ENCODE assay signal across 8 cellular contexts in the genomic region with DNA sequence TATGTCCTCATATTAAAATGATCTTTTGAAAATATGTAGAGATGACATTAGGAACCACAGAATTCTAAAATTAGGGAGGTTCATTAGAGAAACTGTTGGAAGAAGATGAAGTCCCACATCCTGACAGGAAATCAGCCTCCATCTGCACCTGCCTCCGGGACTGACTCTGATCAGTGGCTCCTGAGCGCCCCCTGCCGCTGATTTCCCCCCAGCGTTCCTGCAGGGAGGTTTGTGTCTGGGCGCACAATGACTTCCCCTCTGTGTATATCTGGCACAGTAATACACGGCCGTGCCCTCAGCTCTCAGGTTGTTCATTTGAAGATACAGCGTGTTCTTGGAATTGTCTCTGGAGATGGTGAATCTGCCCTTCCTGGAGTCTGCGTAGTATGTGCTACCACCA.
DNase-seq lines count a peak whose midpoint lies in the region; ATAC-seq and TF ChIP-seq lines count a peak whose summit lies in the region.
"Not testable (repeated sequence)": the region's sequence is repeated elsewhere in the genome, so short reads cannot be mapped to it uniquely, and the experiment has no call there.

No MANE protein-coding gene starts in this region.

- not testable (repeated sequence) for TF ChIP-seq POLR2A in Peyer's patch (IDR thresholded peaks at IDR 0.05); testis (IDR thresholded peaks at IDR 0.05)

- not testable (repeated sequence) for H3K9ac ChIP-seq in KMS-11

- DNase-seq in GM06990 (ENCODE audit: extremely low read depth, insufficient read length); central memory CD8-positive, alpha-beta T cell (ENCODE audit: low spot score in 2 of 2): not testable (repeated sequence)
- DNase-seq in Peyer's patch: peak in 2 of 3 donors; percentile 20 to 59
- peak; percentile 64 to 72 for DNase-seq in activated CD4-positive, alpha-beta T cell treated with anti-CD3 and anti-CD28 coated beads, Interleukin-2, amount 50 U/mL, for 48 hours
- peak; percentile 30 for DNase-seq in activated T-helper 1 cell treated with Interleukin-2 at 50 U/mL for 16 hours (ENCODE audit: low read depth)
- peak; percentile 30 to 34 for DNase-seq in stimulated activated CD4-positive, alpha-beta T cell treated with anti-CD3 and anti-CD28 coated beads, Interleukin-1b, Interleukin-23, amount 100 ng/mL, for 4 hours (ENCODE audit: low read depth in 2 of 2)
- DNase-seq in testis: peak; percentile 23

- intact Hi-C loops in testis (cut with DNase I; ENCODE audit: low total_unique reads): not testable (repeated sequence)

- not testable (repeated sequence) for H3K4me1 Mint-ChIP-seq in central memory CD8-positive, alpha-beta T cell

- not testable (repeated sequence) for H3K27ac ChIP-seq in KMS-11, Peyer's patch, testis

- WGBS in testis, 2 donors: 46 to 50% methylated on average over 2 to 9 of the region's 9 CpGs

- H3K27me3 ChIP-seq in GM06990 (replicated peaks; ENCODE audit: control insufficient read depth, insufficient read depth, low read length); KMS-11 (ENCODE audit: insufficient read depth, low read depth); Peyer's patch; testis: not testable (repeated sequence)

- not testable (repeated sequence) for H3K4me1 ChIP-seq in KMS-11 (ENCODE audit: low read depth, poor library complexity, severe bottlenecking); Peyer's patch; testis

- not testable (repeated sequence) for H3K4me2 ChIP-seq in KMS-11

- H3K9me3 Mint-ChIP-seq in central memory CD8-positive, alpha-beta T cell: not testable (repeated sequence)

- not testable (repeated sequence) for H4K20me1 ChIP-seq in KMS-11 (ENCODE audit: insufficient read depth)

- not testable (repeated sequence) for H3K4me3 Mint-ChIP-seq in central memory CD8-positive, alpha-beta T cell

- not testable (repeated sequence) for H3K36me3 ChIP-seq in GM06990 (ENCODE audit: control insufficient read depth, insufficient read depth, low read length); KMS-11 (ENCODE audit: insufficient read depth); Peyer's patch; testis (ENCODE audit: low read depth, missing control alignments)

- not testable (repeated sequence) for H3K9me3 ChIP-seq in Peyer's patch, testis

- not testable (repeated sequence) for H3K27ac Mint-ChIP-seq in central memory CD8-positive, alpha-beta T cell (ENCODE audit: low read depth)

- not testable (repeated sequence) for H3K79me2 ChIP-seq in KMS-11 (ENCODE audit: insufficient read depth, low read depth)

- not testable (repeated sequence) for H2AFZ ChIP-seq in KMS-11 (ENCODE audit: low read depth)

- peak; percentile 58 for TF ChIP-seq CTCF in GM06990 (IDR thresholded peaks at IDR 0.05; ENCODE audit: insufficient read depth, low read length, poor library complexity, severe bottlenecking)
- TF ChIP-seq CTCF in KMS-11 (conservative IDR thresholded peaks at IDR 0.05; ENCODE audit: low read depth, low read length): peak; percentile 30; the same call in 1 of the 2 replicates
- peak in 3 of 6 experiments; percentile 12 to 27 (median 16) for TF ChIP-seq CTCF in Peyer's patch (IDR thresholded peaks at IDR 0.05)
- TF ChIP-seq CTCF in testis (IDR thresholded peaks at IDR 0.05): peak in 1 of 3 experiments; percentile 25

- not testable (repeated sequence) for H3K4me3 ChIP-seq in GM06990 (replicated peaks; ENCODE audit: low read depth, low read length); KMS-11 (IDR thresholded peaks at IDR 0.05; ENCODE audit: insufficient read depth, low read depth, low read length); Peyer's patch; testis

- not testable (repeated sequence) for H3K36me3 Mint-ChIP-seq in central memory CD8-positive, alpha-beta T cell (ENCODE audit: insufficient read depth)

- not testable (repeated sequence) for H3K27me3 Mint-ChIP-seq in central memory CD8-positive, alpha-beta T cell

- ATAC-seq in central memory CD8-positive, alpha-beta T cell (replicated peaks; ENCODE audit: extremely low read depth, poor library complexity, severe bottlenecking): peak; percentile 19
